8 cellular contexts compared by ENCODE assay signal in genomic region chr11:36377759-36378553, GRCh38.
DNase-seq lines count a peak whose midpoint lies in the region; ATAC-seq, FAIRE-seq and TF ChIP-seq lines count a peak whose summit lies in the region.

No MANE protein-coding gene starts in this region.

- no peaks in the 10 kb centered on the region for H3K36me3 ChIP-seq in GM23248 (ENCODE audit: low read depth)
- H3K36me3 ChIP-seq in smooth muscle cell (ENCODE audit: low read depth): no peaks in the 10 kb centered on the region

- H3K4me1 ChIP-seq in GM23248 (ENCODE audit: insufficient read depth) (peaks cover 13% of the 10 kb centered on the region), right cardiac atrium (ENCODE audit: control insufficient read depth, insufficient read depth, low read length) (no peaks in the 10 kb centered on the region), smooth muscle cell (ENCODE audit: low read depth) (peaks cover 15% of the 10 kb centered on the region)

- DNase-seq in GM23248 (no peak), UCSD-AML1 (lab: John Stamatoyannopoulos, UW; ENCODE audit: unreplicated experiment) (peak; percentile 31), right cardiac atrium (no peak), smooth muscle cell (lab: John Stamatoyannopoulos, UW; ENCODE audit: unreplicated experiment) (no peak), GM19239 (ENCODE audit: insufficient read length, low spot score) (no peak), H4 (ENCODE audit: low spot score) (no peak), GDM1 (lab: John Stamatoyannopoulos, UW) (no peak)

- peaks cover 8% of the 10 kb centered on the region; the same call in 1 of the 2 replicates for H3F3A ChIP-seq in GM23248 (ENCODE audit: insufficient read depth)
- H3F3A ChIP-seq in smooth muscle cell (ENCODE audit: low read depth): peaks cover 7% of the 10 kb centered on the region

- H3K9me3 ChIP-seq in GM23248 (ENCODE audit: low read depth) (no peaks in the 10 kb centered on the region), right cardiac atrium (ENCODE audit: control insufficient read depth, low read length) (no peaks in the 10 kb centered on the region), smooth muscle cell (replicated peaks; ENCODE audit: low read depth) (no peaks in the 10 kb centered on the region)

- H4K20me1 ChIP-seq in GM23248 (ENCODE audit: insufficient read depth): 0 out of 2 replicates have a peak, but pooled peaks cover 4% of the 10 kb centered on the region
- H4K20me1 ChIP-seq in smooth muscle cell (ENCODE audit: low read depth): no peaks in the 10 kb centered on the region

- intact Hi-C loops in right cardiac atrium (cut with DNase I): no loop called here

- ATAC-seq in right cardiac atrium (no peak), GM21576 (IDR thresholded peaks at IDR 0.05; ENCODE audit: unreplicated experiment) (no peak)

- no peaks in the 10 kb centered on the region for H3K9me2 ChIP-seq in GM23248 (ENCODE audit: insufficient read depth)

- peaks cover 41% of the 10 kb centered on the region for H3K79me2 ChIP-seq in GM23248 (ENCODE audit: insufficient read depth)
- H3K79me2 ChIP-seq in smooth muscle cell (ENCODE audit: low read depth): peaks cover 33% of the 10 kb centered on the region

- 0 out of 2 replicates have a peak overlapping the region, but pooled peaks have one; percentile 13 for H3K27ac ChIP-seq in GM23248
- H3K27ac ChIP-seq in right cardiac atrium (ENCODE audit: low read length): no peak overlapping the region
- H3K27ac ChIP-seq in smooth muscle cell (ENCODE audit: low read depth): peak overlapping the region; percentile 72

- H3K4me2 ChIP-seq in GM23248 (ENCODE audit: unreplicated experiment) (peak overlapping the region; percentile 78), smooth muscle cell (peak overlapping the region; percentile 88)

- TF ChIP-seq CTCF in smooth muscle cell (IDR thresholded peaks at IDR 0.05; ENCODE audit: borderline replicate concordance, insufficient read depth, poor library complexity, severe bottlenecking): no peak

- H3K4me3 ChIP-seq in GM23248 (peak overlapping the region; percentile 89), right cardiac atrium (ENCODE audit: low read length) (peak overlapping the region; percentile 33), smooth muscle cell (peak overlapping the region; percentile 61)

- H3K9ac ChIP-seq in GM23248 (peak overlapping the region; percentile 79), smooth muscle cell (ENCODE audit: low read depth) (peak overlapping the region; percentile 60)

- 29 to 33% methylated on average over 21 to 22 of the region's 22 CpGs for WGBS in GM23248 (ENCODE audit: low coverage in 1 of 2, low lambda C conversion rate in 2 of 2, missing lambda C conversion rate in 2 of 2), 2 experiments
- WGBS in right cardiac atrium: 19% methylated on average over 22 of the region's 22 CpGs
- 23% methylated on average over 22 of the region's 22 CpGs for WGBS in smooth muscle cell (ENCODE audit: low lambda C conversion rate)

- H2AFZ ChIP-seq in GM23248 (peak overlapping the region; percentile 77), smooth muscle cell (ENCODE audit: low read depth) (peak overlapping the region; percentile 86)

- no peak for FAIRE-seq in GM19239 (lab: Jason Lieb, UNC)

- in situ Hi-C loops in GM23248 (cut with MboI): no loop called here

- H3K27me3 ChIP-seq in GM23248 (replicated peaks; ENCODE audit: insufficient read depth) (no peaks in the 10 kb centered on the region), right cardiac atrium (ENCODE audit: control insufficient read depth, insufficient read depth) (no peaks in the 10 kb centered on the region), smooth muscle cell (ENCODE audit: low read depth) (no peaks in the 10 kb centered on the region)

Comparison
In these comparisons a context has a peak if more than half of its experiments do, and no peak if none do; other contexts are left out.
1. H3K4me3 ChIP-seq: peak in every context shown above with its lines; median percentile 89 in GM23248; 61 in smooth muscle cell; 33 in right cardiac atrium.